ENCODE assay signal across 8 cellular contexts in the genomic region with DNA sequence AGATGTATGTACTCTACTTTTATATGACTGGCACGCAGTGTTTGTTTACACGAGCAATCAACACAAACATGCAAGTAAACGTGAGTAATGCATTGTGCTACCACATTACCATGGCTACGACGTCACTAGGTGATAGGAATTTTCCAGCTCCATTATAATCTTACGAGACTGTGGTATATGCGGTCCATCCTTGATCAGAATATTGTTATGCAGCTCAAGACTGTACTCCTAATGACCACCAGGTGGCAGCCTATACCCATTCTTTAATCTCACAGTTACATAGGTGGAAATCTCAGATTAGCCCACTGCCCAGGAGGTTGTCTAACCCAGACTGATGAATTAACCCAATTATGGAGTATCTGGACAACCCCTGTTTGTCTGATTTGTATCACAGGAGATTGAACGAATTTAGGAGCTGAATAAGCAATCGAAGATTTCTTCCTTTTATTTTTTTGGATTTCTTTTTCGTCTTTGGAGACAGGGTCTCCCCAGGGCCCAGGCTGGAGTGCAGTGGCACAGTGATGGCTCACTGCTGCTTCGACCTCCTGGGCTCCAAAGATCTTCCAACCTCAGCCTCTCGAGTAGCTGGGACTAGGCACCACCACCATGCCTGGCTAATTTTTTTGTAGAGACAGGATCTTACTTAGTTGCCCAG. TPM values are rescaled to one million over a fixed set of nuclear protein-coding genes. Genes with fewer than 3 reads are reported as not detected.
DNase-seq lines count a peak whose midpoint lies in the region; ATAC-seq and TF ChIP-seq lines count a peak whose summit lies in the region.

No MANE protein-coding gene starts in this region.

- no peaks in the 10 kb centered on the region for H3K27me3 ChIP-seq in endodermal cell (ENCODE audit: control insufficient read depth, insufficient read depth, low read length, poor library complexity, severe bottlenecking)
- no peaks in the 10 kb centered on the region for H3K27me3 ChIP-seq in mesendoderm (ENCODE audit: insufficient read depth, low read length, poor library complexity)
- no peaks in the 10 kb centered on the region for H3K27me3 ChIP-seq in testis

- H4K5ac ChIP-seq in mesendoderm (ENCODE audit: low read length), result no peak overlapping the region

- POLR2A ChIA-PET in activated CD4-positive, alpha-beta T cell treated with anti-CD3 and anti-CD28 coated beads, Interleukin-2, amount 10 ng/mL, durations not matched to agents 7 days and 5 days (lab: Charles Lee), result interaction anchor here (1.0 kb wide), 1 partner anchor 79 kb away, joined by 3 read pairs; no protein-coding TSS in a partner anchor

- no peak overlapping the region for H2BK15ac ChIP-seq in mesendoderm (replicated peaks; ENCODE audit: low read depth)

- no peak overlapping the region for H3K4me3 ChIP-seq in endodermal cell (ENCODE audit: low read length)
- no peak overlapping the region for H3K4me3 ChIP-seq in mesendoderm (ENCODE audit: low read length)
- H3K4me3 ChIP-seq in testis, result no peak overlapping the region

- H3K36me3 ChIP-seq in endodermal cell (ENCODE audit: control insufficient read depth, insufficient read depth, low read length) (no peaks in the 10 kb centered on the region), mesendoderm (ENCODE audit: control insufficient read depth, insufficient read depth, low read length) (no peaks in the 10 kb centered on the region), testis (ENCODE audit: low read depth, missing control alignments) (no peaks in the 10 kb centered on the region)

- H3K79me2 ChIP-seq in mesendoderm (ENCODE audit: control insufficient read depth, insufficient read depth, low read length), result no peaks in the 10 kb centered on the region

- H3K4ac ChIP-seq in mesendoderm (ENCODE audit: low read depth, low read length), result no peak overlapping the region

- no peak overlapping the region for H3K4me2 ChIP-seq in mesendoderm (ENCODE audit: low read length)

- H3K9me3 Mint-ChIP-seq in activated CD4-positive, alpha-beta T cell treated with anti-CD3 and anti-CD28 coated beads, Interleukin-2, amount 10 ng/mL, durations not matched to agents 7 days and 5 days, result no peaks in the 10 kb centered on the region
- no peaks in the 10 kb centered on the region for H3K9me3 Mint-ChIP-seq in endodermal cell

- H3K9ac ChIP-seq in endodermal cell (ENCODE audit: extremely low read depth, low read length, poor library complexity, severe bottlenecking) (no peak overlapping the region), mesendoderm (ENCODE audit: low read length) (no peak overlapping the region)

- 47% methylated on average over 9 to 12 of the region's 12 CpGs for WGBS in endodermal cell (ENCODE audit: insufficient coverage in 1 of 2, insufficient read length in 1 of 2), 2 experiments
- no CpG with 5 or more reads among the region's 12 CpGs for WGBS in mesendoderm (ENCODE audit: extremely low coverage, insufficient coverage, low lambda C conversion rate)
- WGBS in testis, 2 donors, result 27 to 32% methylated on average over 12 of the region's 12 CpGs

- ATAC-seq in GM19043 (IDR thresholded peaks at IDR 0.05; ENCODE audit: low read depth, unreplicated experiment) (peak; percentile 43), HG03571 (IDR thresholded peaks at IDR 0.05; ENCODE audit: unreplicated experiment) (peak; percentile 58)

- no peak for TF ChIP-seq POLR2A in testis (IDR thresholded peaks at IDR 0.05)

- H3K9me3 ChIP-seq in endodermal cell (ENCODE audit: control insufficient read depth, low read length), result no peaks in the 10 kb centered on the region
- H3K9me3 ChIP-seq in testis, result no peaks in the 10 kb centered on the region

- DNase-seq in C1 segment of cervical spinal cord (lab: John Stamatoyannopoulos, UW) (peak in 9 of 14 donors; percentile 3 to 56 (median 6)), NCI-H69 (lab: John Stamatoyannopoulos, UW) (peak; percentile 93), endodermal cell (peak; percentile 77), mesendoderm (peak; percentile 70), testis (peak; percentile 73)
- peak; percentile 71 for DNase-seq in activated CD4-positive, alpha-beta T cell treated with anti-CD3 and anti-CD28 coated beads, Interleukin-2, amount 10 ng/mL, durations not matched to agents 7 days and 5 days

- H2BK5ac ChIP-seq in mesendoderm (ENCODE audit: low read length), result no peak overlapping the region

- no peaks in the 10 kb centered on the region for H3K27me3 Mint-ChIP-seq in activated CD4-positive, alpha-beta T cell treated with anti-CD3 and anti-CD28 coated beads, Interleukin-2, amount 10 ng/mL, durations not matched to agents 7 days and 5 days
- no peaks in the 10 kb centered on the region for H3K27me3 Mint-ChIP-seq in endodermal cell (ENCODE audit: insufficient read depth)

- no peak overlapping the region for H3K27ac Mint-ChIP-seq in activated CD4-positive, alpha-beta T cell treated with anti-CD3 and anti-CD28 coated beads, Interleukin-2, amount 10 ng/mL, durations not matched to agents 7 days and 5 days
- H3K27ac Mint-ChIP-seq in endodermal cell, result no peak overlapping the region

- H4K8ac ChIP-seq in mesendoderm (ENCODE audit: low read depth, low read length), result no peak overlapping the region

- H3K4me1 Mint-ChIP-seq in activated CD4-positive, alpha-beta T cell treated with anti-CD3 and anti-CD28 coated beads, Interleukin-2, amount 10 ng/mL, durations not matched to agents 7 days and 5 days, result peaks cover 40% of the 10 kb centered on the region
- H3K4me1 Mint-ChIP-seq in endodermal cell, result no peaks in the 10 kb centered on the region

- H2BK120ac ChIP-seq in mesendoderm (ENCODE audit: low read depth, low read length), result no peak overlapping the region

- H2AK5ac ChIP-seq in mesendoderm (ENCODE audit: low read length), result no peak overlapping the region

- no peaks in the 10 kb centered on the region for H3K79me1 ChIP-seq in mesendoderm (ENCODE audit: low read length)

- H3K27ac ChIP-seq in endodermal cell (ENCODE audit: low read depth, low read length) (no peak overlapping the region), mesendoderm (ENCODE audit: low read depth, low read length) (no peak overlapping the region), testis (no peak overlapping the region)

- intact Hi-C loops in testis (cut with DNase I; ENCODE audit: low total_unique reads), result no loop called here

- no peak overlapping the region for H3K18ac ChIP-seq in mesendoderm (ENCODE audit: low read length)

- no peak overlapping the region for H3K56ac ChIP-seq in mesendoderm (ENCODE audit: low read length)

- H3K4me1 ChIP-seq in endodermal cell (ENCODE audit: control insufficient read depth, insufficient read depth, low read length), result no peaks in the 10 kb centered on the region
- H3K4me1 ChIP-seq in mesendoderm (ENCODE audit: control insufficient read depth, low read depth, low read length), result peaks cover 4% of the 10 kb centered on the region
- H3K4me1 ChIP-seq in testis, result peaks cover 4% of the 10 kb centered on the region

- CTCF ChIA-PET in activated CD4-positive, alpha-beta T cell treated with anti-CD3 and anti-CD28 coated beads, Interleukin-2, amount 10 ng/mL, durations not matched to agents 7 days and 5 days (lab: Charles Lee), result interaction anchor here (0.5 to 3.4 kb wide), 34 partner anchors 8 to 292 kb away, joined by 3 to 72 read pairs (median 4); a partner anchor contains a TSS

- no peak overlapping the region for H3K4me3 Mint-ChIP-seq in activated CD4-positive, alpha-beta T cell treated with anti-CD3 and anti-CD28 coated beads, Interleukin-2, amount 10 ng/mL, durations not matched to agents 7 days and 5 days
- H3K4me3 Mint-ChIP-seq in endodermal cell, result no peak overlapping the region

- H3K23ac ChIP-seq in mesendoderm (ENCODE audit: low read length), result no peak overlapping the region

- TF ChIP-seq CTCF in endodermal cell (conservative IDR thresholded peaks at IDR 0.05) (peak; percentile 92), testis (IDR thresholded peaks at IDR 0.05) (peak; percentile 91 to 95 (median 93))

- H3K36me3 Mint-ChIP-seq in activated CD4-positive, alpha-beta T cell treated with anti-CD3 and anti-CD28 coated beads, Interleukin-2, amount 10 ng/mL, durations not matched to agents 7 days and 5 days (ENCODE audit: low read depth), result peaks cover 4% of the 10 kb centered on the region
- H3K36me3 Mint-ChIP-seq in endodermal cell (ENCODE audit: low read depth), result no peaks in the 10 kb centered on the region

RNA-seq across cellular contexts. Expression of a gene that starts 8.7 kb away (rescaled TPM):
- total RNA-seq in activated CD4-positive, alpha-beta T cell treated with anti-CD3 and anti-CD28 coated beads, Interleukin-2, amount 10 ng/mL, durations not matched to agents 7 days and 5 days, result 100 to 1,000 TPM; 113 to 136 TPM
- total RNA-seq in endodermal cell, result not detected
- polyA plus RNA-seq in endodermal cell (2013, experiment 1 of 2), result not detected
- polyA plus RNA-seq in endodermal cell (2013, experiment 2 of 2), result not detected
- polyA plus RNA-seq in mesendoderm (2013, experiment 1 of 2), result 0.28 TPM
- polyA plus RNA-seq in mesendoderm (2013, experiment 2 of 2), result 0.22 TPM
- total RNA-seq in testis, result under 1 TPM; 0.79 to 0.87 TPM
- polyA plus RNA-seq in testis (ENCODE audit: insufficient read depth, low read depth, low replicate concordance), result 1.7 TPM

RNA-seq across cellular contexts. Expression of a gene that starts 26.5 kb away (rescaled TPM):
- not detected for total RNA-seq in activated CD4-positive, alpha-beta T cell treated with anti-CD3 and anti-CD28 coated beads, Interleukin-2, amount 10 ng/mL, durations not matched to agents 7 days and 5 days
- total RNA-seq in endodermal cell (not detected), testis (under 1 TPM in 1 of 2 donors, not detected in 1; 0.31 TPM)
- 15.1 TPM for polyA plus RNA-seq in endodermal cell (2013, experiment 1 of 2)
- polyA plus RNA-seq in endodermal cell (2013, experiment 2 of 2), result 10.4 TPM
- polyA plus RNA-seq in mesendoderm (2013, experiment 1 of 2), result not detected
- polyA plus RNA-seq in mesendoderm (2013, experiment 2 of 2), result not detected
- polyA plus RNA-seq in testis (ENCODE audit: insufficient read depth, low read depth, low replicate concordance), result 0.09 TPM

Comparison
In these comparisons a context has a peak if more than half of its experiments do, and no peak if none do; other contexts are left out.
1. DNase-seq: peak in every context shown above with its lines; median percentile 93 in NCI-H69; 77 in endodermal cell; 73 in testis; 71 in activated CD4-positive, alpha-beta T cell treated with anti-CD3 and anti-CD28 coated beads, Interleukin-2, amount 10 ng/mL, durations not matched to agents 7 days and 5 days; 70 in mesendoderm; 6 in C1 segment of cervical spinal cord.
2. RNA of a gene that starts 8.7 kb away (total RNA-seq): 113 to 136 TPM in activated CD4-positive, alpha-beta T cell treated with anti-CD3 and anti-CD28 coated beads, Interleukin-2, amount 10 ng/mL, durations not matched to agents 7 days and 5 days; 0.79 to 0.87 TPM in testis and not detected in endodermal cell; every median in the first group is over 10 times any median in the second.